8 cellular contexts compared by ENCODE assay signal in genomic region chr10:91162495-91163268, GRCh38. TPM values are rescaled to one million over a fixed set of nuclear protein-coding genes. Genes with fewer than 3 reads are reported as not detected.
DNase-seq lines count a peak whose midpoint lies in the region; ATAC-seq and TF ChIP-seq lines count a peak whose summit lies in the region.

No MANE protein-coding gene starts in this region.

- no peaks in the 10 kb centered on the region for H3K9me3 ChIP-seq in Peyer's patch

- H3K9me3 Mint-ChIP-seq in natural killer cell, result no peaks in the 10 kb centered on the region
- H3K9me3 Mint-ChIP-seq in stimulated activated memory B cell treated with anti-CD40 and anti-IgM and Interleukin-4, amounts not matched to agents 10 μg/mL and 1 μg/mL and 100 μg/mL, for 72 hours, result no peaks in the 10 kb centered on the region

- intact Hi-C loops in natural killer cell (cut with micrococcal nuclease), result no loop called here

- H3K4me3 Mint-ChIP-seq in natural killer cell, result peak overlapping the region; percentile 89
- H3K4me3 Mint-ChIP-seq in stimulated activated memory B cell treated with anti-CD40 and anti-IgM and Interleukin-4, amounts not matched to agents 10 μg/mL and 1 μg/mL and 100 μg/mL, for 72 hours, result peak overlapping the region; percentile 89

- no peaks in the 10 kb centered on the region for H3K36me3 ChIP-seq in Peyer's patch

- ATAC-seq in GM18909 (IDR thresholded peaks at IDR 0.05; ENCODE audit: poor library complexity, unreplicated experiment) (peak; percentile 61), HG03139 (IDR thresholded peaks at IDR 0.05; ENCODE audit: unreplicated experiment) (peak; percentile 42), natural killer cell (peak; percentile 57 to 80 (median 68))
- peak; percentile 86 for ATAC-seq in stimulated activated memory B cell treated with anti-CD40 and anti-IgM and Interleukin-4, amounts not matched to agents 10 μg/mL and 1 μg/mL and 100 μg/mL, for 72 hours

- H3K27ac ChIP-seq in Peyer's patch, result peak overlapping the region; percentile 89 to 99 (median 96)

- peaks cover 31 to 35% of the 10 kb centered on the region in 2 donors for H3K4me1 Mint-ChIP-seq in natural killer cell
- peaks cover 43% of the 10 kb centered on the region for H3K4me1 Mint-ChIP-seq in stimulated activated memory B cell treated with anti-CD40 and anti-IgM and Interleukin-4, amounts not matched to agents 10 μg/mL and 1 μg/mL and 100 μg/mL, for 72 hours

- H3K27me3 Mint-ChIP-seq in natural killer cell (ENCODE audit: low read depth in 2 of 2), result peaks cover 0 to 5% of the 10 kb centered on the region in 2 donors
- no peaks in the 10 kb centered on the region for H3K27me3 Mint-ChIP-seq in stimulated activated memory B cell treated with anti-CD40 and anti-IgM and Interleukin-4, amounts not matched to agents 10 μg/mL and 1 μg/mL and 100 μg/mL, for 72 hours

- peaks cover 0 to 5% (median 3%) of the 10 kb centered on the region in 4 donors for H3K4me1 ChIP-seq in Peyer's patch

- peak overlapping the region; percentile 90 to 98 for H3K27ac Mint-ChIP-seq in natural killer cell
- H3K27ac Mint-ChIP-seq in stimulated activated memory B cell treated with anti-CD40 and anti-IgM and Interleukin-4, amounts not matched to agents 10 μg/mL and 1 μg/mL and 100 μg/mL, for 72 hours, result peak overlapping the region; percentile 89

- peak; percentile 86 for DNase-seq in AG20443 (ENCODE audit: low spot score)
- DNase-seq in Peyer's patch, result peak; percentile 67 to 88 (median 86)
- DNase-seq in activated gamma-delta T cell (lab: John Stamatoyannopoulos, UW), result peak; percentile 85
- peak; percentile 57 for DNase-seq in fibroblast of pulmonary artery (ENCODE audit: low read depth)
- DNase-seq in natural killer cell, result peak; percentile 80

- no peaks in the 10 kb centered on the region for H3K27me3 ChIP-seq in Peyer's patch

- H3K36me3 Mint-ChIP-seq in natural killer cell, result no peaks in the 10 kb centered on the region
- peaks cover 6% of the 10 kb centered on the region for H3K36me3 Mint-ChIP-seq in stimulated activated memory B cell treated with anti-CD40 and anti-IgM and Interleukin-4, amounts not matched to agents 10 μg/mL and 1 μg/mL and 100 μg/mL, for 72 hours

- peak in 1 of 6 experiments; percentile 16 for TF ChIP-seq CTCF in Peyer's patch (IDR thresholded peaks at IDR 0.05)
- TF ChIP-seq CTCF in fibroblast of pulmonary artery (IDR thresholded peaks at IDR 0.05; ENCODE audit: low read length, missing control alignments), result no peak
- no peak for TF ChIP-seq CTCF in natural killer cell (IDR thresholded peaks at IDR 0.05)

- TF ChIP-seq POLR2A in Peyer's patch (IDR thresholded peaks at IDR 0.05), result peak in 1 of 2 donors; percentile 59

- peak overlapping the region; percentile 72 to 98 (median 87) for H3K4me3 ChIP-seq in Peyer's patch
- peak overlapping the region; percentile 64 for H3K4me3 ChIP-seq in fibroblast of pulmonary artery (replicated peaks; ENCODE audit: low read depth, low read length)

RNA-seq across cellular contexts. Expression of gene PCGF5, which starts 57.8 kb away (rescaled TPM):
- total RNA-seq in Peyer's patch (10 to 100 TPM; 45.4 to 68.1 (median 49.8) TPM), natural killer cell (10 to 100 TPM; 52.5 to 60.2 (median 58.6) TPM)

Comparison
In these comparisons a context has a peak if more than half of its experiments do, and no peak if none do; other contexts are left out.
1. Peak in every context shown above with its lines: DNase-seq, ATAC-seq, H3K4me3 ChIP-seq and H3K27ac ChIP-seq.